28 cellular contexts compared by ENCODE assay signal in genomic region chr14:53444677-53445312, GRCh38.
"Had no signal": no experiment of that assay in that cellular context is flagged by ENCODE, and none has a peak within 500 bp of the region (broad histone marks: within the 10 kb centered on the region; RNA-seq: fewer than 3 reads in every experiment).

No MANE protein-coding gene starts in this region.

- H3K27me3 ChIP-seq: adrenal gland, body of pancreas, Peyer's patch, SJSA1 had no signal

- H3K36me3 Mint-ChIP-seq: activated CD8-positive, alpha-beta memory T cell treated with anti-CD3 and anti-CD28 coated beads, Interleukin-2, amount 10 ng/mL, durations not matched to agents 7 days and 5 days; activated naive CD4-positive, alpha-beta T cell treated with anti-CD3 and anti-CD28 coated beads, Interleukin-2, amount 50 U/mL, for 72 hours; WTC11 had no signal

- H3K4me3 Mint-ChIP-seq: activated CD4-positive, alpha-beta memory T cell treated with anti-CD3 and anti-CD28 coated beads, Interleukin-2, amount 10 ng/mL, durations not matched to agents 7 days and 5 days; activated CD8-positive, alpha-beta memory T cell treated with anti-CD3 and anti-CD28 coated beads, Interleukin-2, amount 10 ng/mL, durations not matched to agents 7 days and 5 days; activated naive CD4-positive, alpha-beta T cell treated with anti-CD3 and anti-CD28 coated beads for 36 hours; WTC11 had no signal

- H3K9me3 Mint-ChIP-seq: activated CD4-positive, alpha-beta memory T cell treated with anti-CD3 and anti-CD28 coated beads, Interleukin-2, amount 10 ng/mL, durations not matched to agents 7 days and 5 days; activated naive CD4-positive, alpha-beta T cell treated with anti-CD3 and anti-CD28 coated beads for 36 hours; WTC11 had no signal

- H3K9me3 ChIP-seq: adrenal gland, body of pancreas, Peyer's patch, SJSA1, SK-N-SH had no signal

- H3K4me1 ChIP-seq: adrenal gland, body of pancreas, Peyer's patch, SJSA1 had no signal

- DNase-seq: activated CD4-positive, alpha-beta memory T cell treated with anti-CD3 and anti-CD28 coated beads, Interleukin-2, amount 10 ng/mL, durations not matched to agents 7 days and 5 days; activated CD4-positive, alpha-beta T cell treated with anti-CD3 and anti-CD28 coated beads for 4 hours; activated CD4-positive, CD25-positive, alpha-beta regulatory T cell treated with anti-CD3 and anti-CD28 coated beads, Interleukin-2, amount 50 U/mL, for 72 hours; activated CD8-positive, alpha-beta memory T cell treated with anti-CD3 and anti-CD28 coated beads for 24 hours; activated CD8-positive, alpha-beta memory T cell treated with anti-CD3 and anti-CD28 coated beads, Interleukin-2, amount 10 ng/mL, durations not matched to agents 7 days and 5 days; activated CD8-positive, alpha-beta memory T cell treated with anti-CD3 and anti-CD28 coated beads, Interleukin-2, amount 50 U/mL, for 48 hours; activated gamma-delta T cell treated with Interleukin-2 at 50 U/mL for 16 hours; activated naive CD4-positive, alpha-beta T cell treated with anti-CD3 and anti-CD28 coated beads for 36 hours; adrenal gland; body of pancreas; central memory CD4-positive, alpha-beta T cell; MV-4-11; NCI-H1092; NCI-H1436 treated with DMSO at 0.1 percent for 48 hours; NCI-H1694 treated with DMSO at 0.1 percent for 48 hours; NCI-H2029; NCI-H345; NCI-H524 treated with DMSO at 0.1 percent for 48 hours; Peyer's patch; RPMI8226; SHP77 treated with DMSO at 0.1 percent for 48 hours; SK-N-SH; T1000 had no signal

- H3K27me3 Mint-ChIP-seq: activated CD4-positive, alpha-beta memory T cell treated with anti-CD3 and anti-CD28 coated beads, Interleukin-2, amount 10 ng/mL, durations not matched to agents 7 days and 5 days; activated CD8-positive, alpha-beta memory T cell treated with anti-CD3 and anti-CD28 coated beads, Interleukin-2, amount 10 ng/mL, durations not matched to agents 7 days and 5 days had no signal

- H3K27ac ChIP-seq: adrenal gland, body of pancreas, KMS-11, Peyer's patch, SJSA1 had no signal

- FAIRE-seq: astrocyte had no signal

- H3K36me3 ChIP-seq: adrenal gland, Peyer's patch, SJSA1 had no signal

- H3K4me3 ChIP-seq: adrenal gland, body of pancreas, Peyer's patch, SJSA1 had no signal

- H3K4me2 ChIP-seq: KMS-11, SK-N-SH had no signal

- H3K27ac Mint-ChIP-seq: activated CD4-positive, alpha-beta memory T cell treated with anti-CD3 and anti-CD28 coated beads, Interleukin-2, amount 10 ng/mL, durations not matched to agents 7 days and 5 days; activated CD8-positive, alpha-beta memory T cell treated with anti-CD3 and anti-CD28 coated beads, Interleukin-2, amount 10 ng/mL, durations not matched to agents 7 days and 5 days; activated naive CD4-positive, alpha-beta T cell treated with anti-CD3 and anti-CD28 coated beads for 36 hours; activated naive CD4-positive, alpha-beta T cell treated with anti-CD3 and anti-CD28 coated beads, Interleukin-2, amount 50 U/mL, for 72 hours; WTC11 had no signal

- ATAC-seq: activated CD8-positive, alpha-beta memory T cell treated with anti-CD3 and anti-CD28 coated beads, Interleukin-2, amount 10 ng/mL, durations not matched to agents 7 days and 5 days; activated naive CD4-positive, alpha-beta T cell treated with anti-CD3 and anti-CD28 coated beads, Interleukin-2, amount 50 U/mL, for 72 hours; body of pancreas; WTC11 had no signal

- H3K4me1 Mint-ChIP-seq: activated CD4-positive, alpha-beta memory T cell treated with anti-CD3 and anti-CD28 coated beads, Interleukin-2, amount 10 ng/mL, durations not matched to agents 7 days and 5 days; activated CD8-positive, alpha-beta memory T cell treated with anti-CD3 and anti-CD28 coated beads, Interleukin-2, amount 10 ng/mL, durations not matched to agents 7 days and 5 days had no signal

- H3K9ac ChIP-seq: KMS-11, SK-N-SH had no signal
